In genomic region chr12:92110083-92110640, GRCh38 we compare ENCODE assay signal across 1 cellular context.
A peak's percentile ranks its signal among the peaks of the same experiment; 100 is the strongest.
TF ChIP-seq lines count a peak whose summit lies in the region.

No MANE protein-coding gene starts in this region.

TF ChIP-seq in SK-N-SH treated with all-trans-retinoic acid at 6 μM for 48 hours, 23 proteins besides CTCF, POLR2A, EP300 and RAD21 (continued from another document):
- peak; percentile 51; the same call in 1 of the 2 replicates for TF ChIP-seq ISL1 (CRISPR knock-in tag; IDR thresholded peaks at IDR 0.05)
